ENCODE assay signal across 18 cellular contexts in the genomic region with DNA sequence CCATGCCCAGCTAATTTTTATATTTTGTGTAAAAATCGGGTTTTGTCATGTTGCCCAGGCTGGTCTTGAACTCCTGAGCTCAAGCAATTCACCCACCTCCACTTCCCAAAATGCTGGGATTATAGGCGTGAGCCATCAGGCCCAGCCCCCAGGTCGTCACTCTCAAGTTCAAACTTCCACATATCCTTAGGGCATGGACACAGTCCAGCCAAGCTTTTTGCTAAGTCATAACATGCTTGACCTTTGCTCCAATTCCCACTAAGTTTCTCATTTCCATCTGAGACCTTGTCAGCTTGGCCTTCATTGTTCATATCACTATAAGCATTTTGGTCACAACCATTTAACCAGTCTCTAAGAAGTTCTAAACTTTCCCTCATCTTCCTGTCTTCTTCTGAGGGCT. TPM values are rescaled to one million over a fixed set of nuclear protein-coding genes. Genes with fewer than 3 reads are reported as not detected.
DNase-seq lines count a peak whose midpoint lies in the region; ATAC-seq and TF ChIP-seq lines count a peak whose summit lies in the region.
"Had no signal": no experiment of that assay in that cellular context is flagged by ENCODE, and none has a peak within 500 bp of the region (broad histone marks: within the 10 kb centered on the region; RNA-seq: fewer than 3 reads in every experiment).

No MANE protein-coding gene starts in this region.

- no peak overlapping the region for H3K4me3 ChIP-seq in MG63
- no peak overlapping the region for H3K4me3 ChIP-seq in mammary epithelial cell (replicated peaks in 1 of 3; ENCODE audit: insufficient read depth in 1 of 3, low read depth in 2 of 3, low read length in 3 of 3)

- H3K27me3 ChIP-seq in MG63 (no peaks in the 10 kb centered on the region), mammary epithelial cell (ENCODE audit: insufficient read depth, low read length) (no peaks in the 10 kb centered on the region)

- H2AFZ ChIP-seq in mammary epithelial cell (ENCODE audit: low read depth, low read length): no peak overlapping the region

- H3K36me3 ChIP-seq in MG63 (no peaks in the 10 kb centered on the region), mammary epithelial cell (ENCODE audit: insufficient read depth, low read length) (no peaks in the 10 kb centered on the region)

- H3K9ac ChIP-seq in mammary epithelial cell (ENCODE audit: insufficient read depth, low read length): no peak overlapping the region

- no peaks in the 10 kb centered on the region for H3K4me1 ChIP-seq in mammary epithelial cell (ENCODE audit: insufficient read depth, low read length)

- DNase-seq in EH (ENCODE audit: low read depth) (peak; percentile 87), MG63 (peak; percentile 68), mammary epithelial cell (peak; percentile 75), renal cortical epithelial cell (ENCODE audit: low read depth) (peak; percentile 74), putamen (ENCODE audit: low spot score) (no peak), retina (no peak)
- DNase-seq: CD4-positive, alpha-beta memory T cell; GDM1; KG1; NCI-H1105 treated with DMSO at 0.1 percent for 48 hours; NCI-H1694 treated with DMSO at 0.1 percent for 48 hours; NCI-H2107; NCI-H345; NCI-H69; NK-92 treated with Interleukin-12 subunit alpha and Interleukin-12 subunit beta, amount 100 ng/mL, for 24 hours; OCI-M1 had no signal

- intact Hi-C loops in mammary epithelial cell (cut with micrococcal nuclease): no loop called here

- no peak for ATAC-seq in HG02642 (IDR thresholded peaks at IDR 0.05; ENCODE audit: poor library complexity, unreplicated experiment)
- ATAC-seq in GM18502 (IDR thresholded peaks at IDR 0.05; ENCODE audit: poor library complexity, unreplicated experiment): no peak

- no peak for TF ChIP-seq CTCF in mammary epithelial cell (conservative IDR thresholded peaks at IDR 0.05 in 1 of 2, IDR thresholded peaks at IDR 0.05 in 1 of 2; ENCODE audit: extremely low read depth in 1 of 2, insufficient read depth in 1 of 2, low read depth in 1 of 2, low read length in 2 of 2)

- in situ Hi-C loops in mammary epithelial cell (cut with MboI; ENCODE audit: low sequenced_read_pairs in 2 of 2): no loop called here

- H3K79me2 ChIP-seq in mammary epithelial cell (ENCODE audit: insufficient read depth, low read length): no peaks in the 10 kb centered on the region

- BruUV-seq in mammary epithelial cell (replicated peaks; lab: Mats Ljungman, UMichigan): no TSS peak

- dilution Hi-C loops in mammary epithelial cell (cut with HindIII; ENCODE audit: low sequenced_read_pairs): no loop called here

- H3K27ac ChIP-seq in mammary epithelial cell (ENCODE audit: insufficient read depth, low read depth, low read length): no peak overlapping the region

- 37% methylated on average over 2 of the region's 3 CpGs for WGBS in mammary epithelial cell (ENCODE audit: low coverage, missing lambda C conversion rate)

- CTCF ChIA-PET in mammary epithelial cell (lab: Charles Lee; ENCODE audit: low non-redundant PET): no interaction called here

- no peaks in the 10 kb centered on the region for H4K20me1 ChIP-seq in mammary epithelial cell (ENCODE audit: insufficient read depth, low read length)

- H3K9me3 ChIP-seq in MG63: no peaks in the 10 kb centered on the region; the same call in 1 of the 2 replicates
- peaks cover 2% of the 10 kb centered on the region for H3K9me3 ChIP-seq in mammary epithelial cell (replicated peaks; ENCODE audit: insufficient read depth, low read length)

- no peak overlapping the region for H3K4me2 ChIP-seq in mammary epithelial cell (ENCODE audit: insufficient read depth, low read depth, low read length)

RNA-seq across cellular contexts. Expression of gene ARAP3, which starts 43.9 kb away (rescaled TPM):
- 2.1 and 4.6 TPM in 2 replicates for total RNA-seq in MG63 (2014; rRNA removed; shearing (Covaris generic); ENCODE audit: low replicate concordance)
- total RNA-seq in mammary epithelial cell (10 to 100 TPM in 1 of 2 donors, 1 to 10 TPM in 1; 6.0 to 10.0 TPM), renal cortical epithelial cell (0.69 and 3.6 TPM in 2 replicates)
- 6.0 TPM for polyA plus RNA-seq in mammary epithelial cell
- 18.6 TPM for polyA minus RNA-seq in mammary epithelial cell

Comparison
In these comparisons a context has a peak if more than half of its experiments do, and no peak if none do; other contexts are left out.
1. DNase-seq: peak in EH (single experiment), MG63 (single experiment), mammary epithelial cell (single experiment) and renal cortical epithelial cell (single experiment); none in putamen (single experiment) and retina (single experiment).